Comparison of ENCODE assay signal across 2 cellular contexts in genomic region chr9:93436655-93437407, GRCh38.
TF ChIP-seq lines count a peak whose summit lies in the region.

No MANE protein-coding gene starts in this region.

TF ChIP-seq in HepG2, 621 proteins besides CTCF, POLR2A, EP300 and RAD21:
- TF ChIP-seq ZBTB7B (CRISPR knock-in tag; IDR thresholded peaks at IDR 0.05) (no peak), ZZZ3 (CRISPR knock-in tag; IDR thresholded peaks at IDR 0.05; ENCODE audit: borderline replicate concordance) (no peak), ZNF329 (CRISPR knock-in tag; IDR thresholded peaks at IDR 0.05; ENCODE audit: low read depth) (no peak), NR2F6 (IDR thresholded peaks at IDR 0.05) (no peak), NR2F6 (CRISPR knock-in tag; IDR thresholded peaks at IDR 0.05) (no peak), ZFP36L1 (CRISPR knock-in tag; IDR thresholded peaks at IDR 0.05) (no peak), PCBP1 (IDR thresholded peaks at IDR 0.05; ENCODE audit: borderline replicate concordance, low read depth, low read length) (no peak), MAFK (conservative IDR thresholded peaks at IDR 0.05 in 1 of 2, IDR thresholded peaks at IDR 0.05 in 1 of 2; ENCODE audit: low read length in 2 of 2) (peak in 1 of 2 experiments; percentile 60; a peak in 2 of 4 replicates)
TF ChIP-seq in HepG2: peak in this region for 1.

TF ChIP-seq in WTC11, 78 proteins besides CTCF, POLR2A, EP300 and RAD21:
- TF ChIP-seq GABPB1 (CRISPR knock-in tag; IDR thresholded peaks at IDR 0.05) (no peak), HMGXB4 (CRISPR knock-in tag; IDR thresholded peaks at IDR 0.05) (no peak), CBFB (CRISPR knock-in tag; IDR thresholded peaks at IDR 0.05; ENCODE audit: low read depth) (no peak), USF1 (CRISPR knock-in tag; IDR thresholded peaks at IDR 0.05) (no peak), CDX4 (CRISPR knock-in tag; IDR thresholded peaks at IDR 0.05; ENCODE audit: borderline replicate concordance) (no peak), ZNF281 (CRISPR knock-in tag; IDR thresholded peaks at IDR 0.05) (no peak), RORB (CRISPR knock-in tag; IDR thresholded peaks at IDR 0.05) (no peak), RELA (CRISPR knock-in tag; IDR thresholded peaks at IDR 0.05; ENCODE audit: borderline replicate concordance) (no peak), ETV6 (CRISPR knock-in tag; IDR thresholded peaks at IDR 0.05) (no peak), SP1 (CRISPR knock-in tag; conservative IDR thresholded peaks at IDR 0.05) (no peak)
